In genomic region chr7:74655785-74656420, GRCh38 we compare ENCODE assay signal across 8 cellular contexts. TPM values are rescaled to one million over a fixed set of nuclear protein-coding genes. Genes with fewer than 3 reads are reported as not detected.
DNase-seq lines count a peak whose midpoint lies in the region; ATAC-seq and TF ChIP-seq lines count a peak whose summit lies in the region.

No MANE protein-coding gene starts in this region.

- no TSS peak for BruUV-seq in HCT116 (replicated peaks; lab: Mats Ljungman, UMichigan)

- no peak for ATAC-seq in HCT116
- ATAC-seq in GM18498 (IDR thresholded peaks at IDR 0.05; ENCODE audit: unreplicated experiment) = no peak
- ATAC-seq in HG03354 (IDR thresholded peaks at IDR 0.05; ENCODE audit: poor library complexity, severe bottlenecking, unreplicated experiment) = no peak
- ATAC-seq in GM18858 (IDR thresholded peaks at IDR 0.05; ENCODE audit: unreplicated experiment) = no peak

- RAD21 ChIA-PET in HCT116 (lab: Charles Lee; ENCODE audit: low non-redundant PET in 1 of 2, low total read pairs in 2 of 2, uncharacterized antibody in 2 of 2, unreplicated experiment in 2 of 2) = no interaction called here

- no peak overlapping the region for H2AFZ ChIP-seq in HCT116 (ENCODE audit: low read depth, low read length, poor library complexity, severe bottlenecking)

- no peak overlapping the region for H3K27ac ChIP-seq in HCT116 (ENCODE audit: low read depth, low read length)
- peak overlapping the region; percentile 82 for H3K27ac ChIP-seq in mesodermal cell (ENCODE audit: low read depth, low read length, severe bottlenecking)

- no peaks in the 10 kb centered on the region for H3K9me2 ChIP-seq in HCT116 (ENCODE audit: insufficient read depth)

- H3K9me3 ChIP-seq in HCT116 (ENCODE audit: control insufficient read depth in 1 of 2, insufficient read depth in 1 of 2, low read depth in 1 of 2, low read length in 2 of 2) = no peaks in the 10 kb centered on the region
- H3K9me3 ChIP-seq in mesodermal cell (ENCODE audit: control insufficient read depth, low read length) = no peaks in the 10 kb centered on the region

- H3K4me2 ChIP-seq in HCT116 (ENCODE audit: low read length) = peak overlapping the region; percentile 96

- H3K27me3 ChIP-seq in HCT116 (ENCODE audit: insufficient read depth, low read length) = no peaks in the 10 kb centered on the region

- peak; percentile 25 for DNase-seq in A172 (ENCODE audit: low spot score)
- DNase-seq in HCT116 (ENCODE audit: low read depth, low spot score) = no peak
- DNase-seq in astrocyte of the hippocampus (ENCODE audit: low read depth, low spot score) = peak; percentile 20
- DNase-seq in NCI-H446 (lab: John Stamatoyannopoulos, UW) = no peak

- CTCF ChIA-PET in HCT116 (lab: Charles Lee) = no interaction called here

- no peak for TF ChIP-seq POLR2A in HCT116 (IDR thresholded peaks at IDR 0.05; ENCODE audit: borderline replicate concordance, extremely low read depth, insufficient read depth, insufficient read length)

- WGBS in mesodermal cell (ENCODE audit: insufficient coverage in 2 of 2), 2 experiments = 60 to 74% methylated on average over 17 to 18 of the region's 20 CpGs

- peak overlapping the region; percentile 53 for H3K9ac ChIP-seq in HCT116 (ENCODE audit: low read length)

- H3K4me1 ChIP-seq in HCT116 (ENCODE audit: control insufficient read depth in 1 of 2, insufficient read depth in 2 of 2, low read length in 2 of 2) (peaks cover 7 to 31% of the 10 kb centered on the region in 2 experiments), mesodermal cell (ENCODE audit: control insufficient read depth, insufficient read depth, low read length, poor library complexity, severe bottlenecking) (peaks cover 19% of the 10 kb centered on the region)

- H3K36me3 ChIP-seq in HCT116 (ENCODE audit: control insufficient read depth in 1 of 2, insufficient read depth in 2 of 2, low read length in 2 of 2) (no peaks in the 10 kb centered on the region; a peak in 1 of 4 replicates), mesodermal cell (ENCODE audit: control insufficient read depth, insufficient read depth, low read length) (peaks cover 12% of the 10 kb centered on the region)

- H4K20me1 ChIP-seq in HCT116 (ENCODE audit: insufficient read depth) = no peaks in the 10 kb centered on the region

- no peak for TF ChIP-seq RAD21 in HCT116 (IDR thresholded peaks at IDR 0.05; ENCODE audit: low read depth)

- peaks cover 30% of the 10 kb centered on the region for H3K79me2 ChIP-seq in HCT116 (ENCODE audit: insufficient read depth, low read length)

- intact Hi-C loops in HCT116 (cut with micrococcal nuclease) = no loop called here

- POLR2A ChIA-PET in HCT116 (lab: Charles Lee) = no interaction called here

- H3K4me3 ChIP-seq in HCT116 (replicated peaks in 1 of 2; ENCODE audit: low read depth in 1 of 2, low read length in 2 of 2) (peak overlapping the region; percentile 87 to 88), mesodermal cell (ENCODE audit: extremely low read depth, insufficient read depth, low read length, poor library complexity, severe bottlenecking) (peak overlapping the region; percentile 86)

- TF ChIP-seq CTCF in HCT116 (IDR thresholded peaks at IDR 0.05 in 2 of 3, conservative IDR thresholded peaks at IDR 0.05 in 1 of 3; ENCODE audit: borderline replicate concordance in 1 of 3, insufficient read depth in 1 of 3, low read depth in 2 of 3, low read length in 2 of 3) = no peak

TF ChIP-seq in HCT116, 20 proteins besides CTCF, POLR2A, EP300 and RAD21:
- TF ChIP-seq SIN3A (IDR thresholded peaks at IDR 0.05; ENCODE audit: low read depth) (no peak), EZH2 (IDR thresholded peaks at IDR 0.05) (no peak), CBX3 (IDR thresholded peaks at IDR 0.05; ENCODE audit: low read depth) (no peak), MAX (IDR thresholded peaks at IDR 0.05) (no peak), EGR1 (IDR thresholded peaks at IDR 0.05; ENCODE audit: low read depth) (no peak), JUND (IDR thresholded peaks at IDR 0.05) (no peak), FOSL1 (IDR thresholded peaks at IDR 0.05; ENCODE audit: low read depth) (no peak), SP1 (IDR thresholded peaks at IDR 0.05; ENCODE audit: low read depth) (no peak), ZNF274 (IDR thresholded peaks at IDR 0.05; ENCODE audit: low read depth, low read length) (no peak), CEBPB (IDR thresholded peaks at IDR 0.05; ENCODE audit: low read depth) (no peak), EZH2phosphoT487 (IDR thresholded peaks at IDR 0.05; ENCODE audit: borderline replicate concordance) (no peak), YY1 (IDR thresholded peaks at IDR 0.05; ENCODE audit: extremely low read depth, insufficient replicate concordance, low read depth, low read length) (no peak), ATF3 (IDR thresholded peaks at IDR 0.05) (no peak), POLR2AphosphoS5 (IDR thresholded peaks at IDR 0.05; ENCODE audit: low read depth, low read length) (no peak), REST (IDR thresholded peaks at IDR 0.05; ENCODE audit: low read depth) (no peak), SRF (IDR thresholded peaks at IDR 0.05; ENCODE audit: low read depth) (no peak)

RNA-seq across cellular contexts. Expression of gene GTF2I, which starts 1.6 kb away (rescaled TPM):
- 178 and 188 TPM in 2 replicates for total RNA-seq in A172 (2014; rRNA removed; shearing (Covaris generic))
- total RNA-seq in HCT116 (2021; ENCODE audit: unreplicated experiment) = 164 TPM
- 41.1 and 50.2 TPM in 2 replicates for polyA plus RNA-seq in HCT116 (2012)
- 165 TPM for polyA plus RNA-seq in mesodermal cell (2013, experiment 1 of 2)
- polyA plus RNA-seq in mesodermal cell (2013, experiment 2 of 2) = 167 TPM

Comparison
In these comparisons a context has a peak if more than half of its experiments do, and no peak if none do; other contexts are left out.
1. DNase-seq: peak in A172 (single experiment) and astrocyte of the hippocampus (single experiment); none in HCT116 (single experiment) and NCI-H446 (0 of 2).